ENCODE assay signal across 1 cellular context in the genomic region with DNA sequence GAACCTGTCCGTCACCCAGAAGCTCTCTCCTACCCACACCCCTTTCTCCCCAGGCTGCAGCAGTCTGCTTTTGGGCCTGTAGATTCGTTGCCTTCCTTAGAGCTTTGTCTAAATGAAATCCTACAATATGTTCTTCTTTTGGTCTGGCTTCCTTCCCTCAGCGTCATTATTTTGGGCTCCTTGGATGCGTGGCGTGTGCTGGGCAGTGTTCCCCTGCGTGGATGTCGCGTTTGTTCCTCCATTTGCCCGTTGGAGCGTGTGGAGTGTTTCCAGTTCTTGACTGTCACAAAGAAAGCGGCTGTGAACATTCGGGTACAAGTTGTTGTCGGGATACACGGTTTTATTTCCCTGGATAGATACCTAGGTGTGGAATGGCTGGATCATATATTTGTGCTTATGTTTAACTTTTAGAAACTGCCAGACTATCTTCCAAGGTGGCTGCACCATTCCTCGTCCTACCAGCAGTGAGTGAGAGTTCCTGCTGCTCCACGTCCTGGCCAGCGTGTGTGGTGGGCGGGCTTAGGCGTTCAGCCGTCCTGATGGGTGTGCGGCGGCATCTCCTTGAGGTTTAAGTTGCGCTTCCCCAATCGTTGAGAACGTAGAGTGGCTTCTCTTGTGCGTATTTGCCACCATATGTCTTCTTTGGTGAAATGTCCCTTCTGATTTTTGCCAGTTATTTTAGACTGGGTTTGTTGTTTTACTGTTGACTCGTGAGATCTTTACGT.
TF ChIP-seq lines count a peak whose summit lies in the region.

No MANE protein-coding gene starts in this region.

TF ChIP-seq in WTC11, 78 proteins besides CTCF, POLR2A, EP300 and RAD21 (continued from another document):
- TF ChIP-seq, protein P1, sequence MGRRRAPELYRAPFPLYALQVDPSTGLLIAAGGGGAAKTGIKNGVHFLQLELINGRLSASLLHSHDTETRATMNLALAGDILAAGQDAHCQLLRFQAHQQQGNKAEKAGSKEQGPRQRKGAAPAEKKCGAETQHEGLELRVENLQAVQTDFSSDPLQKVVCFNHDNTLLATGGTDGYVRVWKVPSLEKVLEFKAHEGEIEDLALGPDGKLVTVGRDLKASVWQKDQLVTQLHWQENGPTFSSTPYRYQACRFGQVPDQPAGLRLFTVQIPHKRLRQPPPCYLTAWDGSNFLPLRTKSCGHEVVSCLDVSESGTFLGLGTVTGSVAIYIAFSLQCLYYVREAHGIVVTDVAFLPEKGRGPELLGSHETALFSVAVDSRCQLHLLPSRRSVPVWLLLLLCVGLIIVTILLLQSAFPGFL (CRISPR knock-in tag; IDR thresholded peaks at IDR 0.05; ENCODE audit: borderline replicate concordance), result no peak
- TF ChIP-seq ZNF219 (CRISPR knock-in tag; IDR thresholded peaks at IDR 0.05; ENCODE audit: borderline replicate concordance) (no peak), MXD4 (CRISPR knock-in tag; IDR thresholded peaks at IDR 0.05; ENCODE audit: borderline replicate concordance) (no peak), TEAD1 (CRISPR knock-in tag; IDR thresholded peaks at IDR 0.05) (no peak), GTF2I (CRISPR knock-in tag; conservative IDR thresholded peaks at IDR 0.05) (no peak), CBFB (CRISPR knock-in tag; IDR thresholded peaks at IDR 0.05; ENCODE audit: low read depth) (no peak)
